ENCODE assay signal across 7 cellular contexts in the genomic region with DNA sequence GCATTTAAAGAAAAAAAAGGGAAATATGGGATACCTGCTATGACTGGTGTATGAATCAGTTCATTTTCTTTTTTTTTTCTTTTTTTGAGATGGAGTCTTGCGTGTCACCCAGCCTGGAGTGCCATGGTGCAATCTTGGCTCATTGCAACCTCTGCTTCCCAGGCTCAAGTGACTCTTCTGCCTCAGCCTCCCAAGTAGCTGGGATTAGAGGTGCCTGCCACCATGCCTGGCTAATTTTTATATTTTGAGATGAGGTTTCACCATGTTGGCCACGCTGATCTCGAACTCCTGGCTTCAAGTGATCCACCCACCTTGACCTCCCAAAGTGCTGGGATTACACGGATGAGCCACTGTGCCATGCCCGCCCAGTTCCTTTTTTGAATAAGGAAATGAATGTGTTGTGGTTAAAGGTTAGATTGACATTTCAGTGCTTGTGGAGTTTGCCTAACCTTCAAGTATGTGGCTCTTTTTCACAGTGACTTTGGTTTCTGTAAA. TPM values are rescaled to one million over a fixed set of nuclear protein-coding genes. Genes with fewer than 3 reads are reported as not detected.
DNase-seq lines count a peak whose midpoint lies in the region; ATAC-seq and TF ChIP-seq lines count a peak whose summit lies in the region.

No MANE protein-coding gene starts in this region.

- no peak for TF ChIP-seq POLR2A in breast epithelium (IDR thresholded peaks at IDR 0.05)

- DNase-seq in MV-4-11 (lab: John Stamatoyannopoulos, UW) (peak; percentile 91), breast epithelium (ENCODE audit: low spot score in 2 of 2) (no peak), NCI-H1930 (lab: John Stamatoyannopoulos, UW) (no peak), HuH-7 (ENCODE audit: low spot score) (no peak)

- no peaks in the 10 kb centered on the region for H3K9me3 ChIP-seq in breast epithelium
- no peaks in the 10 kb centered on the region for H3K9me3 ChIP-seq in skeletal muscle tissue (ENCODE audit: control insufficient read depth in 3 of 3, low read length in 3 of 3)

- H3K27ac ChIP-seq in breast epithelium: peak overlapping the region; percentile 50 to 74
- H3K27ac ChIP-seq in skeletal muscle tissue (ENCODE audit: low read depth, low read length): peak overlapping the region; percentile 3

- H3K4me1 ChIP-seq in breast epithelium: peaks cover 6 to 25% of the 10 kb centered on the region in 2 donors
- H3K4me1 ChIP-seq in skeletal muscle tissue (ENCODE audit: control insufficient read depth in 3 of 3, insufficient read depth in 3 of 3, low read length in 3 of 3): peaks cover 45 to 74% (median 51%) of the 10 kb centered on the region in 3 donors

- H3K9ac ChIP-seq in skeletal muscle tissue (ENCODE audit: low read depth in 1 of 3, low read length in 3 of 3): no peak overlapping the region

- H3K27me3 ChIP-seq in breast epithelium (no peaks in the 10 kb centered on the region), skeletal muscle tissue (ENCODE audit: control insufficient read depth in 3 of 3, insufficient read depth in 3 of 3, low read length in 3 of 3) (no peaks in the 10 kb centered on the region)

- no peak for TF ChIP-seq CTCF in breast epithelium (IDR thresholded peaks at IDR 0.05)

- intact Hi-C loops in breast epithelium (cut with DNase I; ENCODE audit: low total_unique reads): no loop called here

- H3K4me3 ChIP-seq in breast epithelium: peak overlapping the region in 1 of 3 donors; percentile 22
- H3K4me3 ChIP-seq in skeletal muscle tissue (ENCODE audit: low read length in 3 of 3): no peak overlapping the region

- H3K36me3 ChIP-seq in breast epithelium (peaks cover 5% of the 10 kb centered on the region), skeletal muscle tissue (ENCODE audit: control insufficient read depth in 3 of 3, insufficient read depth in 3 of 3, low read length in 3 of 3) (peaks cover 10 to 20% (median 13%) of the 10 kb centered on the region in 3 donors)

- ATAC-seq in GM19455 (IDR thresholded peaks at IDR 0.05; ENCODE audit: unreplicated experiment) (peak; percentile 46), HG03521 (IDR thresholded peaks at IDR 0.05; ENCODE audit: unreplicated experiment) (no peak)

RNA-seq across cellular contexts. Expression of gene HAPSTR1, which starts 7.7 kb away (rescaled TPM):
- total RNA-seq in breast epithelium: 10 to 100 TPM; 39.0 to 63.5 (median 50.1) TPM
- total RNA-seq in skeletal muscle tissue: 51.7 TPM
